20 cellular contexts compared by ENCODE assay signal in the genomic region with DNA sequence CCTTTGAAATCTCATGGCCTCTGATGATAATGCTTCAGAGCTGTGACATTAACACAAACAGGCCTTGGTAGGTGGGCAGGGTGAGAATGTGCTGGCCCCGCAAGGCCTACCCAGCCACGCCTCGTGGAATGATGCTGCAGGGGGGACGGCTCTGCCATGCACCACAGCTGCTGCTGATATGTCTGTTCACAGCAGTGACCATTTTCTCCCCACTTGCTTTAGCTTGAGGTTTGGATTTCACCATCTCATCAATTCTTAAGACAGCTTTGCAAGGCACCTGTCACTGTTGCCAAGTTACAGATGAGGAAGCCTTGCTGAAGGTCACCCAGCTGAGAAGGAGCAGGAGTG.
"Had no signal": no experiment of that assay in that cellular context is flagged by ENCODE, and none has a peak within 500 bp of the region (broad histone marks: within the 10 kb centered on the region; RNA-seq: fewer than 3 reads in every experiment).

No MANE protein-coding gene starts in this region.

- H3K27ac Mint-ChIP-seq: activated B cell treated with CpG ODN at 0.5 μM for 24 hours; activated CD4-positive, alpha-beta T cell treated with anti-CD3 and anti-CD28 coated beads for 36 hours; activated naive CD4-positive, alpha-beta T cell treated with anti-CD3 and anti-CD28 coated beads, Interleukin-2, amount 50 U/mL, for 24 hours; type B pancreatic cell had no signal

- H3K36me3 Mint-ChIP-seq: activated naive CD4-positive, alpha-beta T cell treated with anti-CD3 and anti-CD28 coated beads, Interleukin-2, amount 50 U/mL, for 24 hours; type B pancreatic cell had no signal

- H3K9me3 ChIP-seq: body of pancreas, thoracic aorta had no signal

- DNase-seq: activated B cell treated with CpG ODN at 0.5 μM for 24 hours; activated CD4-positive, alpha-beta T cell treated with anti-CD3 and anti-CD28 coated beads for 36 hours; activated CD4-positive, alpha-beta T cell treated with anti-CD3 and anti-CD28 coated beads, Interleukin-2, amount 50 U/mL, for 4 hours; activated gamma-delta T cell treated with Interleukin-2 at 50 U/mL for 16 hours; activated T-cell treated with anti-CD3 and anti-CD28 coated beads for 4 hours; anterior cingulate cortex; caudate nucleus; dermis blood vessel endothelial cell; effector CD8-positive, alpha-beta T cell; foreskin keratinocyte; left colon; midbrain; stimulated activated CD4-positive, alpha-beta T cell treated with anti-CD3 and anti-CD28 coated beads, Interleukin-4, amount 100 ng/mL, for 24 hours; stimulated activated naive CD4-positive, alpha-beta T cell treated with Interleukin-2 at 50 U/mL for 16 hours; T1000 had no signal

- H3K27ac ChIP-seq: body of pancreas, foreskin keratinocyte, thoracic aorta had no signal

- H3K36me3 ChIP-seq: thoracic aorta had no signal

- H3K27me3 Mint-ChIP-seq: activated B cell treated with CpG ODN at 0.5 μM for 24 hours; activated CD4-positive, alpha-beta T cell treated with anti-CD3 and anti-CD28 coated beads for 36 hours; activated naive CD4-positive, alpha-beta T cell treated with anti-CD3 and anti-CD28 coated beads, Interleukin-2, amount 50 U/mL, for 24 hours had no signal

- H3K4me3 ChIP-seq: body of pancreas, thoracic aorta had no signal

- H3K4me3 Mint-ChIP-seq: activated B cell treated with CpG ODN at 0.5 μM for 24 hours; activated CD4-positive, alpha-beta T cell treated with anti-CD3 and anti-CD28 coated beads for 36 hours; activated naive CD4-positive, alpha-beta T cell treated with anti-CD3 and anti-CD28 coated beads, Interleukin-2, amount 50 U/mL, for 24 hours; type B pancreatic cell had no signal

- H3K9me3 Mint-ChIP-seq: activated B cell treated with CpG ODN at 0.5 μM for 24 hours; activated naive CD4-positive, alpha-beta T cell treated with anti-CD3 and anti-CD28 coated beads, Interleukin-2, amount 50 U/mL, for 24 hours; type B pancreatic cell had no signal

- H3K27me3 ChIP-seq: body of pancreas had no signal

- ATAC-seq: activated CD4-positive, alpha-beta T cell treated with anti-CD3 and anti-CD28 coated beads for 36 hours; body of pancreas; foreskin keratinocyte; left colon had no signal

- H3K4me1 Mint-ChIP-seq: activated B cell treated with CpG ODN at 0.5 μM for 24 hours; activated CD4-positive, alpha-beta T cell treated with anti-CD3 and anti-CD28 coated beads for 36 hours; activated naive CD4-positive, alpha-beta T cell treated with anti-CD3 and anti-CD28 coated beads, Interleukin-2, amount 50 U/mL, for 24 hours had no signal

- FAIRE-seq: keratinocyte had no signal

- H3K4me1 ChIP-seq: body of pancreas, foreskin keratinocyte had no signal
